ENCODE assay signal across 21 cellular contexts in the genomic region with DNA sequence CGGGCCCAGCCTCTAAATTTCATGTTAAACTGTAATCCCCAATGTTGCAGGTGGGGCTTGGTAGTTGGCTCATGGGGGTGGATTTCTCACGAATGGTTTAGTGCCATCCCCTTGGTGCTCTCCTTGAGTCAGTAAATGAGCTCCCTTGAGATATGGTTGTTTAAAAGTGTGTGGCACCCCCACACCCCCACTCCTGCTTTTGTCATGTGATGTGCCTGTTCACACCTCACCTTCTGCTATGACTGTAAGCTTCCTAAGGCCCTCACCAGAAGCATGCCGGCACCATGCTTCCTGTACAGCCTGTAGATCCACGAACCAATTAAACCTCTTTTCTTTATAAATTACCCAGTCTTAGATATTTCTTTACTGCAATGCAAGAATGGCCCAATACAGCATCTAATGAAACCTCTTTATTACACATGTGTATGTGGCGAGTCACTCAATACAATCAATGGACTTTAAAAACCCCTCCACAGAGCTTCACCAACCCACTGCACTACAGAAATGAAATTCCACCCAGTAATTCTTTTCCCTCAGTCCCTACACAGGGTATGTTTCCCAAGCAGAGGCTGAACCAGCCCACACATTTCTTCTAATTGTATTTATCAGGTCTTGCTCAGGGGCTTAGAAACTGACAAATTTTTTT. TPM values are rescaled to one million over a fixed set of nuclear protein-coding genes. Genes with fewer than 3 reads are reported as not detected.
DNase-seq lines count a peak whose midpoint lies in the region; ATAC-seq and TF ChIP-seq lines count a peak whose summit lies in the region.
"Had no signal": no experiment of that assay in that cellular context is flagged by ENCODE, and none has a peak within 500 bp of the region (broad histone marks: within the 10 kb centered on the region; RNA-seq: fewer than 3 reads in every experiment).

No MANE protein-coding gene starts in this region.

- peaks cover 62% of the 10 kb centered on the region for H3K4me1 ChIP-seq in BLaER1
- no peaks in the 10 kb centered on the region for H3K4me1 ChIP-seq in SK-N-SH (ENCODE audit: control insufficient read depth in 1 of 2, insufficient read depth in 2 of 2, low read depth in 1 of 2, low read length in 1 of 2)
- H3K4me1 ChIP-seq: tibial nerve had no signal

- H4K20me1 ChIP-seq in BLaER1 (no peaks in the 10 kb centered on the region), SK-N-SH (ENCODE audit: insufficient read depth) (no peaks in the 10 kb centered on the region)

- peak; percentile 5 for DNase-seq in EL
- DNase-seq in T-helper 2 cell treated with Interferon-gamma antibody and Interleukin-4, amounts not matched to agents 5 μg/mL and 100 μg/mL, for 36 hours (ENCODE audit: low spot score): no peak
- no peak for DNase-seq in memory B cell (ENCODE audit: low spot score in 2 of 2)
- no peak for DNase-seq in SIG-M5 treated with dmso at 0.1 percent for 504 hours (lab: John Stamatoyannopoulos, UW; ENCODE audit: unreplicated experiment)
- DNase-seq in NCI-H748 treated with DMSO at 0.1 percent for 48 hours (lab: John Stamatoyannopoulos, UW): no peak
- no peak for DNase-seq in SK-N-SH
- DNase-seq: activated naive CD4-positive, alpha-beta T cell; Caco-2; endodermal cell; glutamatergic neuron; midbrain; NCI-H1417 treated with DMSO at 0.1 percent for 48 hours; NCI-H526 treated with DMSO at 0.1 percent for 48 hours; PC-9 had no signal

- H3K4me3 ChIP-seq in BLaER1: no peak overlapping the region
- no peak overlapping the region for H3K4me3 ChIP-seq in SK-N-SH (ENCODE audit: low read depth in 2 of 2, low read length in 1 of 2)
- H3K4me3 ChIP-seq: PC-9, SJSA1, tibial nerve had no signal

- peaks cover 17% of the 10 kb centered on the region for H3F3A ChIP-seq in SK-N-SH (replicated peaks; ENCODE audit: insufficient read depth)

- peaks cover 4% of the 10 kb centered on the region; the same call in 1 of the 2 replicates for H3K79me2 ChIP-seq in SK-N-SH (ENCODE audit: insufficient read depth)

- no peaks in the 10 kb centered on the region for H3K9me3 ChIP-seq in BLaER1
- H3K9me3 ChIP-seq in SK-N-SH: no peaks in the 10 kb centered on the region
- H3K9me3 ChIP-seq: Caco-2, neutrophil, tibial nerve had no signal

- no peak overlapping the region for H3K9ac ChIP-seq in BLaER1
- H3K9ac ChIP-seq in SK-N-SH: no peak overlapping the region

- no peaks in the 10 kb centered on the region for H3K9me3 Mint-ChIP-seq in T-helper 2 cell treated with Interferon-gamma antibody and Interleukin-4, amounts not matched to agents 5 μg/mL and 100 μg/mL, for 36 hours
- no peaks in the 10 kb centered on the region for H3K9me3 Mint-ChIP-seq in memory B cell
- H3K9me3 Mint-ChIP-seq: endodermal cell had no signal

- H3K27me3 ChIP-seq in BLaER1 (no peaks in the 10 kb centered on the region), SK-N-SH (ENCODE audit: insufficient read depth) (no peaks in the 10 kb centered on the region)
- H3K27me3 ChIP-seq: neutrophil, SJSA1, tibial nerve had no signal

- no peaks in the 10 kb centered on the region for H3K9me2 ChIP-seq in SK-N-SH

- CTCF ChIA-PET in SK-N-SH (lab: Yijun Ruan, JAX): interaction anchor here (1.1 kb wide), 1 partner anchor 8 kb away, joined by 3 read pairs; no protein-coding TSS in a partner anchor

- H3K4me1 Mint-ChIP-seq in T-helper 2 cell treated with Interferon-gamma antibody and Interleukin-4, amounts not matched to agents 5 μg/mL and 100 μg/mL, for 36 hours (ENCODE audit: low read depth): peaks cover 21% of the 10 kb centered on the region
- peaks cover 45% of the 10 kb centered on the region for H3K4me1 Mint-ChIP-seq in memory B cell

- no peak overlapping the region for H3K27ac Mint-ChIP-seq in T-helper 2 cell treated with Interferon-gamma antibody and Interleukin-4, amounts not matched to agents 5 μg/mL and 100 μg/mL, for 36 hours
- H3K27ac Mint-ChIP-seq in memory B cell: peak overlapping the region; percentile 99
- H3K27ac Mint-ChIP-seq: endodermal cell had no signal

- H3K4me2 ChIP-seq in BLaER1: peak overlapping the region; percentile 82
- H3K4me2 ChIP-seq in SK-N-SH: no peak overlapping the region
- H3K4me2 ChIP-seq: PC-9 had no signal

- WGBS in SK-N-SH (ENCODE audit: low lambda C conversion rate): 87% methylated on average over 5 of the region's 5 CpGs

- H3K27ac ChIP-seq in BLaER1: peak overlapping the region; percentile 78
- no peak overlapping the region for H3K27ac ChIP-seq in SK-N-SH (ENCODE audit: low read depth in 2 of 2, low read length in 1 of 2)
- H3K27ac ChIP-seq: neutrophil, PC-9, SJSA1 had no signal

- no peak for TF ChIP-seq RAD21 in SK-N-SH (IDR thresholded peaks at IDR 0.05; ENCODE audit: low read length)

- no peaks in the 10 kb centered on the region for H3K27me3 Mint-ChIP-seq in T-helper 2 cell treated with Interferon-gamma antibody and Interleukin-4, amounts not matched to agents 5 μg/mL and 100 μg/mL, for 36 hours (ENCODE audit: low read depth)
- H3K27me3 Mint-ChIP-seq in memory B cell: no peaks in the 10 kb centered on the region

- H3K36me3 Mint-ChIP-seq in T-helper 2 cell treated with Interferon-gamma antibody and Interleukin-4, amounts not matched to agents 5 μg/mL and 100 μg/mL, for 36 hours (ENCODE audit: low read depth): peaks cover 63% of the 10 kb centered on the region
- H3K36me3 Mint-ChIP-seq in memory B cell: peaks cover 25% of the 10 kb centered on the region

- peak overlapping the region; percentile 26 for H3K4me3 Mint-ChIP-seq in T-helper 2 cell treated with Interferon-gamma antibody and Interleukin-4, amounts not matched to agents 5 μg/mL and 100 μg/mL, for 36 hours
- peak overlapping the region; percentile 27 for H3K4me3 Mint-ChIP-seq in memory B cell
- H3K4me3 Mint-ChIP-seq: endodermal cell had no signal

- TF ChIP-seq EP300 in SK-N-SH (IDR thresholded peaks at IDR 0.05; ENCODE audit: borderline replicate concordance in 1 of 2, low read depth in 1 of 2, low read length in 1 of 2): no peak

- H3K36me3 ChIP-seq in BLaER1 (peaks cover 45% of the 10 kb centered on the region), SK-N-SH (replicated peaks in 1 of 2; ENCODE audit: control insufficient read depth in 1 of 2, insufficient read depth in 2 of 2, low read length in 1 of 2) (peaks cover 47 to 57% of the 10 kb centered on the region in 2 experiments)

- no peak for ATAC-seq in memory B cell (ENCODE audit: low read depth)
- ATAC-seq: HCT116, HepG2, left lobe of liver had no signal

- POLR2A ChIA-PET in SK-N-SH (lab: Yijun Ruan, JAX): no interaction called here

- no peak for TF ChIP-seq CTCF in SK-N-SH (IDR thresholded peaks at IDR 0.05)

- no peak overlapping the region for H2AFZ ChIP-seq in SK-N-SH (ENCODE audit: low read depth)
- H2AFZ ChIP-seq: PC-9 had no signal

TF ChIP-seq in SK-N-SH, 30 proteins besides CTCF, POLR2A, EP300 and RAD21:
- TF ChIP-seq ELF1 (IDR thresholded peaks at IDR 0.05) (no peak), TEAD4 (IDR thresholded peaks at IDR 0.05; ENCODE audit: borderline replicate concordance, insufficient read depth) (no peak), TAF1 (IDR thresholded peaks at IDR 0.05; ENCODE audit: borderline replicate concordance, low read depth, low read length) (no peak), EZH2phosphoT487 (IDR thresholded peaks at IDR 0.05; ENCODE audit: borderline replicate concordance, low read depth) (no peak), POLR2AphosphoS5 (IDR thresholded peaks at IDR 0.05; ENCODE audit: low read depth, low read length) (no peak)

RNA-seq across cellular contexts. Expression of a gene that starts 47.3 kb away (rescaled TPM):
- 21.7 and 31.8 TPM in 2 replicates for polyA plus RNA-seq in SK-N-SH (2012; rRNA removed)
- polyA plus RNA-seq in SK-N-SH (2012; cell fraction: cytosol; rRNA removed): 15.7 and 16.0 TPM in 2 replicates
- 65.9 and 69.2 TPM in 2 replicates for polyA plus RNA-seq in SK-N-SH (2012; cell fraction: nucleus; rRNA removed)

RNA-seq across cellular contexts. Expression of a gene that starts 59.5 kb away (rescaled TPM):
- polyA plus RNA-seq in SK-N-SH (2012; rRNA removed): 12.9 and 14.5 TPM in 2 replicates
- polyA plus RNA-seq in SK-N-SH (2012; cell fraction: cytosol; rRNA removed): 19.2 and 20.2 TPM in 2 replicates
- 5.5 and 8.1 TPM in 2 replicates for polyA plus RNA-seq in SK-N-SH (2012; cell fraction: nucleus; rRNA removed)
